ENCODE assay signal across 18 cellular contexts in the genomic region with DNA sequence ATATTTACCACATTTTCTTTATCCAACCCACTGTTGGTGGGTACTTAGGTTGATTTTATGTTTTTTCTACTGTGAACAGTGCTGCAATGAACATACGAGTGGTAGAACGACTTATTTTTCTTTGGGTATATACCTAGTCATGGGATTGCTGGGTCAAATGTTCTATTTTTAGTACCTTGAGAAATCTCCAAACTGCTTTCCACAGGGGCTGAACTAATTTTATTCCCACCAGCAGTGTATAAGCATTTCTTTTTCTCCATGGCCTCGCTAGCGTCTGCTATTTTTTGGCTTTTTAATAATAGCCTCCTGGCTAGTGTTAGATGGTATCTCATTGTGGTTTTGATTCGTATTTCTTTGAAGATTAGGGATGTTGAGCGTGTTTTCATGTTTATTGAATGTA.
DNase-seq lines count a peak whose midpoint lies in the region; ATAC-seq and TF ChIP-seq lines count a peak whose summit lies in the region.
"Had no signal": no experiment of that assay in that cellular context is flagged by ENCODE, and none has a peak within 500 bp of the region (broad histone marks: within the 10 kb centered on the region; RNA-seq: fewer than 3 reads in every experiment).

No MANE protein-coding gene starts in this region.

- H3K4me1 Mint-ChIP-seq in neural crest cell: peaks cover 30% of the 10 kb centered on the region

- ATAC-seq in HG03175 (IDR thresholded peaks at IDR 0.05; ENCODE audit: unreplicated experiment) (no peak), GM19395 (IDR thresholded peaks at IDR 0.05; ENCODE audit: unreplicated experiment) (no peak)
- ATAC-seq: Panc1 had no signal

- peak overlapping the region; percentile 50 for H3K27ac Mint-ChIP-seq in neural crest cell (ENCODE audit: unreplicated experiment)
- H3K27ac Mint-ChIP-seq: CD4-positive, CD25-positive, alpha-beta regulatory T cell had no signal

- H3K27ac ChIP-seq in ascending aorta (peak overlapping the region; percentile 87 to 90), epithelial cell of prostate (peak overlapping the region; percentile 92), uterus (peak overlapping the region; percentile 82 to 89)
- H3K27ac ChIP-seq: GM23248 had no signal

- no peak overlapping the region for H3K4me3 Mint-ChIP-seq in neural crest cell
- H3K4me3 Mint-ChIP-seq: CD4-positive, CD25-positive, alpha-beta regulatory T cell had no signal

- H3K36me3 Mint-ChIP-seq in neural crest cell (ENCODE audit: low read depth): peaks cover 19% of the 10 kb centered on the region

- H3K4me3 ChIP-seq in ascending aorta: no peak overlapping the region
- H3K4me3 ChIP-seq in uterus: no peak overlapping the region
- H3K4me3 ChIP-seq: GM23248, HAP-1 had no signal

- H3K9me3 ChIP-seq in ascending aorta: no peaks in the 10 kb centered on the region
- H3K9me3 ChIP-seq in uterus: no peaks in the 10 kb centered on the region
- H3K9me3 ChIP-seq: HAP-1 had no signal

- TF ChIP-seq CTCF in ascending aorta (IDR thresholded peaks at IDR 0.05): no peak
- TF ChIP-seq CTCF in neural crest cell (conservative IDR thresholded peaks at IDR 0.05): no peak
- TF ChIP-seq CTCF in uterus (IDR thresholded peaks at IDR 0.05): no peak

- H3K27me3 ChIP-seq in ascending aorta: no peaks in the 10 kb centered on the region
- H3K27me3 ChIP-seq in uterus: no peaks in the 10 kb centered on the region

- no peak for DNase-seq in ascending aorta (ENCODE audit: low spot score in 2 of 2)
- no peak for DNase-seq in epithelial cell of prostate (ENCODE audit: low read depth, low spot score)
- DNase-seq in neural crest cell (ENCODE audit: low read depth, low spot score): no peak
- no peak for DNase-seq in uterus
- DNase-seq in activated effector memory CD4-positive, alpha-beta T cell treated with anti-CD3 and anti-CD28 coated beads, Interleukin-2, amount 50 U/mL, for 16 hours: no peak
- DNase-seq: CD4-positive, CD25-positive, alpha-beta regulatory T cell; COR-L47; DMS79; GM23248; KBM-7; NCI-H1105; NCI-H2029 treated with DMSO at 0.1 percent for 48 hours; NCI-H226; SIG-M5 had no signal

- H3K4me1 ChIP-seq in ascending aorta (peaks cover 10 to 41% of the 10 kb centered on the region in 2 donors), uterus (no peaks in the 10 kb centered on the region)

- H3K36me3 ChIP-seq in ascending aorta (peaks cover 5 to 11% of the 10 kb centered on the region in 2 donors), uterus (no peaks in the 10 kb centered on the region)

- no peaks in the 10 kb centered on the region for H3K27me3 Mint-ChIP-seq in neural crest cell (ENCODE audit: low read depth)
- H3K27me3 Mint-ChIP-seq: CD4-positive, CD25-positive, alpha-beta regulatory T cell had no signal

- intact Hi-C loops in ascending aorta (cut with DNase I): no loop called here
- intact Hi-C loops in uterus (cut with DNase I; ENCODE audit: low total_unique reads): no loop called here

- TF ChIP-seq POLR2A in uterus (IDR thresholded peaks at IDR 0.05): no peak

- no peaks in the 10 kb centered on the region for H3K9me3 Mint-ChIP-seq in neural crest cell
- H3K9me3 Mint-ChIP-seq: CD4-positive, CD25-positive, alpha-beta regulatory T cell had no signal
